In the genomic region with DNA sequence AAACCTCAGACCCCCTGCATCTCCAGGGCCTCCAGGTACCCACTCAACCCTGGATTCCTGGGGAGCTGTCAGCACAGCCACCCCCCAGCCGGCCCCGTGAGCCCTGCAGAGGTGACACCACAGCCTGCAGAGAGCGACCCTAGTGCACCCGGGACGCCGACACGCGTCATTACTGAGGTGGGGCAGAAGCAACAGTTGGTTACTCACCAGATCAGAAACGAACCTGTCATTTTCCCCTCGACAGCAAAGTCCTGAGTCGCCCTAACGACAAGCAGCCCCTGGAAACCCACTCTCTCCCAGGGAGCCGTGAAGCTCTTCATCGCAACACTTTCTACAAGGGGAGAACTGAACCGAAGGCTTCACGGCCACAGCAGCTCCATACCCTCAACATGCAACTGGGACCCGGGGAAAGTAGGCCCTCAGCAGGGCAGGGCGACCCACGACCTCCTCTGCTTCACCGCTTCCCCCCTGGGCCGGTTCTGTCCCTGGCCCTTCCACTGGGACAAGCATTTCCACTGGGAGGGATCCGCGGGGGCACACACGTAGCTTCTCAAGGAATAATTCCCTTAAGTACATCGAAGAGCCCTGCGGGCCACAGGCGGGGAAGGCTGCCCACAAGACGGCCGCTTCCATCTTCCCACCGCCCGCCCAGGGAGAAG, we compare ENCODE assay signal across 8 cellular contexts. TPM values are rescaled to one million over a fixed set of nuclear protein-coding genes. Genes with fewer than 3 reads are reported as not detected.
DNase-seq lines count a peak whose midpoint lies in the region; ATAC-seq and TF ChIP-seq lines count a peak whose summit lies in the region.

No MANE protein-coding gene starts in this region.

- H3K9me3 ChIP-seq in HUES48 (ENCODE audit: control insufficient read depth, insufficient read depth, low read length) (peaks cover 7% of the 10 kb centered on the region; the same call in 1 of the 2 replicates), testis (no peaks in the 10 kb centered on the region)

- peaks cover 41% of the 10 kb centered on the region for H3K4me1 Mint-ChIP-seq in activated CD4-positive, alpha-beta T cell treated with anti-CD3 and anti-CD28 coated beads, Interleukin-2, amount 10 ng/mL, durations not matched to agents 24 days and 14 days
- peaks cover 32% of the 10 kb centered on the region for H3K4me1 Mint-ChIP-seq in nephron

- no peak overlapping the region for H3K27ac ChIP-seq in HUES48 (ENCODE audit: low read depth, low read length)
- H3K27ac ChIP-seq in testis = peak overlapping the region; percentile 91 to 94

- peak overlapping the region; percentile 61 for H3K9ac ChIP-seq in HUES48 (ENCODE audit: low read depth, low read length)

- peaks cover under 1% of the 10 kb centered on the region for H3K9me3 Mint-ChIP-seq in activated CD4-positive, alpha-beta T cell treated with anti-CD3 and anti-CD28 coated beads, Interleukin-2, amount 10 ng/mL, durations not matched to agents 24 days and 14 days
- peaks cover 15% of the 10 kb centered on the region for H3K9me3 Mint-ChIP-seq in nephron

- H3K36me3 ChIP-seq in HUES48 (ENCODE audit: control insufficient read depth, insufficient read depth, low read length) (peaks cover 37% of the 10 kb centered on the region), testis (ENCODE audit: low read depth, missing control alignments) (no peaks in the 10 kb centered on the region)

- H3K27me3 Mint-ChIP-seq in activated CD4-positive, alpha-beta T cell treated with anti-CD3 and anti-CD28 coated beads, Interleukin-2, amount 10 ng/mL, durations not matched to agents 24 days and 14 days = peaks cover under 1% of the 10 kb centered on the region
- peaks cover 4% of the 10 kb centered on the region for H3K27me3 Mint-ChIP-seq in nephron (ENCODE audit: low read depth)

- peak overlapping the region; percentile 89 for H3K27ac Mint-ChIP-seq in activated CD4-positive, alpha-beta T cell treated with anti-CD3 and anti-CD28 coated beads, Interleukin-2, amount 10 ng/mL, durations not matched to agents 24 days and 14 days
- H3K27ac Mint-ChIP-seq in nephron = peak overlapping the region; percentile 77 to 90 (median 88)

- 5 to 16% methylated on average over 6 to 31 of the region's 31 CpGs for WGBS in testis, 2 donors

- peak; percentile 83 for DNase-seq in activated CD4-positive, alpha-beta T cell treated with anti-CD3 and anti-CD28 coated beads, Interleukin-2, amount 10 ng/mL, durations not matched to agents 24 days and 14 days
- peak; percentile 62 for DNase-seq in effector CD4-positive, alpha-beta T cell
- DNase-seq in testis = no peak
- no peak for DNase-seq in SIG-M5 (lab: John Stamatoyannopoulos, UW)
- DNase-seq in hepatic stellate cell (ENCODE audit: low spot score) = no peak

- no peak for TF ChIP-seq CTCF in nephron (IDR thresholded peaks at IDR 0.05; ENCODE audit: unreplicated experiment in 3 of 3)
- TF ChIP-seq CTCF in testis (IDR thresholded peaks at IDR 0.05) = no peak

- intact Hi-C loops in activated CD4-positive, alpha-beta T cell treated with anti-CD3 and anti-CD28 coated beads, Interleukin-2, amount 10 ng/mL, durations not matched to agents 24 days and 14 days (cut with micrococcal nuclease) = loop anchor here (1.0 to 5.0 kb wide), 3 partner anchors 13 to 41 kb away; no protein-coding TSS in a partner anchor
- intact Hi-C loops in testis (cut with DNase I; ENCODE audit: low total_unique reads) = no loop called here

- peak overlapping the region; percentile 93 for H3K4me3 Mint-ChIP-seq in activated CD4-positive, alpha-beta T cell treated with anti-CD3 and anti-CD28 coated beads, Interleukin-2, amount 10 ng/mL, durations not matched to agents 24 days and 14 days
- H3K4me3 Mint-ChIP-seq in nephron = peak overlapping the region; percentile 91 to 96 (median 93)

- peaks cover 43% of the 10 kb centered on the region for H3K36me3 Mint-ChIP-seq in activated CD4-positive, alpha-beta T cell treated with anti-CD3 and anti-CD28 coated beads, Interleukin-2, amount 10 ng/mL, durations not matched to agents 24 days and 14 days (ENCODE audit: low read depth)
- H3K36me3 Mint-ChIP-seq in nephron (ENCODE audit: low read depth) = peaks cover 40% of the 10 kb centered on the region

- no peaks in the 10 kb centered on the region for H3K27me3 ChIP-seq in HUES48 (ENCODE audit: control insufficient read depth, insufficient read depth, low read length)
- H3K27me3 ChIP-seq in testis = no peaks in the 10 kb centered on the region

- H3K4me1 ChIP-seq in HUES48 (ENCODE audit: control insufficient read depth, insufficient read depth, low read length) (peaks cover 7% of the 10 kb centered on the region), testis (peaks cover 32% of the 10 kb centered on the region)

- no peak for TF ChIP-seq POLR2A in testis (IDR thresholded peaks at IDR 0.05)

- ATAC-seq in GM21528 (IDR thresholded peaks at IDR 0.05; ENCODE audit: low FRiP score, unreplicated experiment) = no peak

- H3K4me3 ChIP-seq in HUES48 (ENCODE audit: low read depth, low read length) = peak overlapping the region; percentile 79
- peak overlapping the region; percentile 82 to 85 for H3K4me3 ChIP-seq in testis

RNA-seq across cellular contexts. Expression of a gene that starts 1.6 kb away (rescaled TPM):
- total RNA-seq in activated CD4-positive, alpha-beta T cell treated with anti-CD3 and anti-CD28 coated beads, Interleukin-2, amount 10 ng/mL, durations not matched to agents 24 days and 14 days = 36.2 and 43.2 TPM in 2 replicates
- 100 to 1,000 TPM; 113 to 122 TPM for total RNA-seq in testis
- 114 TPM for polyA plus RNA-seq in testis (ENCODE audit: insufficient read depth, low read depth, low replicate concordance)

RNA-seq across cellular contexts. Expression of a gene that starts 27.6 kb away (rescaled TPM):
- 18.2 and 19.8 TPM in 2 replicates for total RNA-seq in activated CD4-positive, alpha-beta T cell treated with anti-CD3 and anti-CD28 coated beads, Interleukin-2, amount 10 ng/mL, durations not matched to agents 24 days and 14 days
- total RNA-seq in testis = 10 to 100 TPM; 17.2 to 18.2 TPM
- 9.1 TPM for polyA plus RNA-seq in testis (ENCODE audit: insufficient read depth, low read depth, low replicate concordance)

Comparison
In these comparisons a context has a peak if more than half of its experiments do, and no peak if none do; other contexts are left out.
1. DNase-seq: peak in activated CD4-positive, alpha-beta T cell treated with anti-CD3 and anti-CD28 coated beads, Interleukin-2, amount 10 ng/mL, durations not matched to agents 24 days and 14 days (single experiment) and effector CD4-positive, alpha-beta T cell (single experiment); none in testis (single experiment), SIG-M5 (single experiment) and hepatic stellate cell (single experiment).